ENCODE assay signal across 19 cellular contexts in the genomic region with DNA sequence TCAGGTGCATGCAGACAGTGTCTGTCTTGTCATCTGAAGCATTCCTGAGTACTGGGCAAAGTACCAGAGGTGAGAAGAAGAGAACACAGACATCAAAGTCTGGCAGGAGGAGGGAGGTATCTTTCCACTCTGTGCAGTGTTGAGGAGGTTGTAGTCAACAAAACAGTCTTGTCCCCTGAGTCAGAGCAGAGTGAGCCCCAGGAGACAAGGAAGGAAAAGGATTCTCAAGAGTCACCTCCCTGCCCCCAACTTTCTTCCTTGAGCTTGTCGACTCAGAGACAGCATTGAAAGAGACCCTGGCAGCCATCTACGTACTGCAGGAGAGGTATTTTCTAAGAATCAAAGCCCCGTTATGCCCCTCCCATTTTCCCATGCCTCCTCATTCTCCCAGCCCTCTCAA. TPM values are rescaled to one million over a fixed set of nuclear protein-coding genes. Genes with fewer than 3 reads are reported as not detected.
DNase-seq lines count a peak whose midpoint lies in the region; ATAC-seq and TF ChIP-seq lines count a peak whose summit lies in the region.
"Had no signal": no experiment of that assay in that cellular context is flagged by ENCODE, and none has a peak within 500 bp of the region (broad histone marks: within the 10 kb centered on the region; RNA-seq: fewer than 3 reads in every experiment).

No MANE protein-coding gene starts in this region.

- DNase-seq in Right ventricle myocardium superior (no peak), left cardiac atrium (no peak), astrocyte of the hippocampus (ENCODE audit: low read depth, low spot score) (peak; percentile 30), hepatocyte (ENCODE audit: low spot score) (no peak), activated gamma-delta T cell treated with Interleukin-2 at 50 U/mL for 16 hours (no peak), CD1c-positive myeloid dendritic cell (ENCODE audit: extremely low spot score) (no peak), thyroid gland (no peak)
- DNase-seq: activated CD8-positive, alpha-beta memory T cell treated with anti-CD3 and anti-CD28 coated beads for 24 hours; cerebellar nuclear complex; GDM1; KBM-7; mucosa of descending colon; NCI-H1105; trophoblast cell had no signal

- no peaks in the 10 kb centered on the region for H3K27me3 ChIP-seq in hepatocyte
- no peaks in the 10 kb centered on the region for H3K27me3 ChIP-seq in thyroid gland
- H3K27me3 ChIP-seq: gastroesophageal sphincter had no signal

- WGBS in hepatocyte (ENCODE audit: low lambda C conversion rate, missing lambda C conversion rate), result 46% methylated on average over 3 of the region's 3 CpGs
- 29 to 33% methylated on average over 3 of the region's 3 CpGs for WGBS in thyroid gland, 2 donors

- ATAC-seq in Right ventricle myocardium superior (ENCODE audit: poor library complexity) (peak; percentile 27), left cardiac atrium (no peak), GM21360 (IDR thresholded peaks at IDR 0.05; ENCODE audit: unreplicated experiment) (no peak)
- ATAC-seq: gastroesophageal sphincter, mucosa of descending colon, Panc1 had no signal

- TF ChIP-seq POLR2A in thyroid gland (IDR thresholded peaks at IDR 0.05), result no peak

- H3K27ac ChIP-seq in hepatocyte (peak overlapping the region; percentile 10), thyroid gland (no peak overlapping the region)
- H3K27ac ChIP-seq: gastroesophageal sphincter had no signal

- no peak for TF ChIP-seq CTCF in hepatocyte (IDR thresholded peaks at IDR 0.05; ENCODE audit: poor library complexity)
- TF ChIP-seq CTCF in thyroid gland (IDR thresholded peaks at IDR 0.05), result no peak

- H3K79me2 ChIP-seq in hepatocyte, result no peaks in the 10 kb centered on the region

- peak overlapping the region; percentile 27 for H3K4me2 ChIP-seq in hepatocyte

- H3K9me2 ChIP-seq in hepatocyte (replicated peaks; ENCODE audit: insufficient read depth), result no peaks in the 10 kb centered on the region

- H2AFZ ChIP-seq in hepatocyte, result no peak overlapping the region

- H3K4me3 ChIP-seq in hepatocyte, result no peak overlapping the region
- no peak overlapping the region for H3K4me3 ChIP-seq in thyroid gland (replicated peaks in 1 of 3)
- H3K4me3 ChIP-seq: gastroesophageal sphincter, mucosa of descending colon had no signal

- intact Hi-C loops in Right ventricle myocardium superior (cut with DNase I), result no loop called here
- intact Hi-C loops in left cardiac atrium (cut with DNase I), result no loop called here
- intact Hi-C loops in thyroid gland (cut with DNase I), result no loop called here

- no peaks in the 10 kb centered on the region for H4K20me1 ChIP-seq in hepatocyte (ENCODE audit: insufficient read depth, poor library complexity, severe bottlenecking)

- no peaks in the 10 kb centered on the region for H3K9me3 ChIP-seq in hepatocyte (ENCODE audit: low read depth)
- no peaks in the 10 kb centered on the region for H3K9me3 ChIP-seq in thyroid gland
- H3K9me3 ChIP-seq: gastroesophageal sphincter, mucosa of descending colon had no signal

- no peaks in the 10 kb centered on the region for H3K4me1 ChIP-seq in hepatocyte (ENCODE audit: insufficient read depth)
- H3K4me1 ChIP-seq in thyroid gland, result no peaks in the 10 kb centered on the region
- H3K4me1 ChIP-seq: gastroesophageal sphincter had no signal

- H3K36me3 ChIP-seq in hepatocyte (replicated peaks; ENCODE audit: insufficient read depth, low read depth), result no peaks in the 10 kb centered on the region
- no peaks in the 10 kb centered on the region for H3K36me3 ChIP-seq in thyroid gland
- H3K36me3 ChIP-seq: gastroesophageal sphincter had no signal

RNA-seq across cellular contexts. Expression of a gene that starts 4.4 kb away (rescaled TPM):
- total RNA-seq in Right ventricle myocardium superior, result 36.1 TPM
- 100 to 1,000 TPM; 101 to 108 TPM for total RNA-seq in left cardiac atrium
- 82.4 and 101 TPM in 2 replicates for total RNA-seq in hepatocyte
- 172 and 189 TPM in 2 replicates for polyA plus RNA-seq in hepatocyte
- total RNA-seq in thyroid gland, result 100 to 1,000 TPM in 2 of 4 donors, 10 to 100 TPM in 2; 47.5 to 135 (median 107) TPM
- total RNA-seq: activated T-helper 1 cell treated with anti-CD3 and anti-CD28 coated beads, Interleukin-12 subunit alpha, Interleukin-12 subunit beta, Interleukin-2, Interleukin-4 antibody, amounts not matched to agents 30 ng/mL and 10 ng/mL and 1 ng/mL, durations not matched to agents 14 hours and 24 hours and 36 hours; T-helper 1 cell treated with Interleukin-12 subunit alpha and Interleukin-12 subunit beta and Interleukin-4 antibody, amounts not matched to agents 30 ng/mL and 1 ng/mL, for 36 hours had no signal
